9 cellular contexts compared by ENCODE assay signal in genomic region chr4:16082038-16082423, GRCh38. TPM values are rescaled to one million over a fixed set of nuclear protein-coding genes. Genes with fewer than 3 reads are reported as not detected.
DNase-seq lines count a peak whose midpoint lies in the region; ATAC-seq, FAIRE-seq and TF ChIP-seq lines count a peak whose summit lies in the region.
"Had no signal": no experiment of that assay in that cellular context is flagged by ENCODE, and none has a peak within 500 bp of the region (broad histone marks: within the 10 kb centered on the region; RNA-seq: fewer than 3 reads in every experiment).

No MANE protein-coding gene starts in this region.

- H3K27me3 ChIP-seq in GM12878 (replicated peaks in 1 of 2; ENCODE audit: control insufficient read depth in 2 of 2, insufficient read depth in 2 of 2, low read length in 1 of 2) (peaks cover 14 to 16% of the 10 kb centered on the region in 2 experiments), suprapubic skin (peaks cover 73% of the 10 kb centered on the region)

- H3K36me3 ChIP-seq in GM12878 (ENCODE audit: control insufficient read depth in 2 of 2, insufficient read depth in 2 of 2, low read length in 1 of 2), result no peaks in the 10 kb centered on the region
- H3K36me3 ChIP-seq in mesodermal cell (ENCODE audit: control insufficient read depth, insufficient read depth, low read length), result no peaks in the 10 kb centered on the region
- H3K36me3 ChIP-seq in suprapubic skin, result no peaks in the 10 kb centered on the region

- no TSS peak for BruUV-seq in GM12878 (replicated peaks; lab: Mats Ljungman, UMichigan)

- H3K27me3 Mint-ChIP-seq in T-helper 2 cell treated with Interferon-gamma antibody and Interleukin-4, amounts not matched to agents 5 μg/mL and 100 μg/mL, for 36 hours (ENCODE audit: low read depth), result peaks cover 64% of the 10 kb centered on the region

- intact Hi-C loops in GM12878 (cut with micrococcal nuclease; ENCODE audit: unreplicated experiment), result no loop called here

- H2AFZ ChIP-seq in GM12878 (ENCODE audit: control insufficient read depth, low read depth, low read length), result no peak overlapping the region

- DNase-seq in T-helper 2 cell treated with Interferon-gamma antibody and Interleukin-4, amounts not matched to agents 5 μg/mL and 100 μg/mL, for 36 hours (ENCODE audit: low spot score), result no peak
- DNase-seq in T-helper 2 cell (no peak), GM12878 (ENCODE audit: low read depth, low spot score) (no peak), suprapubic skin (ENCODE audit: low spot score in 2 of 2) (no peak), foreskin fibroblast (no peak), ecto neural progenitor cell (ENCODE audit: low spot score) (no peak)

- CTCF ChIA-PET in GM12878 (lab: Yijun Ruan, JAX), result no interaction called here

- SMC1A ChIA-PET in GM12878 (lab: Charles Lee; ENCODE audit: uncharacterized antibody, unreplicated experiment), result no interaction called here

- ATAC-seq in GM12878 (no peak), GM18502 (IDR thresholded peaks at IDR 0.05; ENCODE audit: poor library complexity, unreplicated experiment) (no peak)

- in situ Hi-C loops in GM12878 (cut with MboI), result no loop called here

- no peak overlapping the region for H3K27ac Mint-ChIP-seq in T-helper 2 cell treated with Interferon-gamma antibody and Interleukin-4, amounts not matched to agents 5 μg/mL and 100 μg/mL, for 36 hours

- H3K4me3 Mint-ChIP-seq in T-helper 2 cell treated with Interferon-gamma antibody and Interleukin-4, amounts not matched to agents 5 μg/mL and 100 μg/mL, for 36 hours, result peak overlapping the region; percentile 5

- POLR2A ChIA-PET in GM12878 (lab: Charles Lee), result no interaction called here

- FAIRE-seq in GM12878 (lab: Jason Lieb, UNC), result no peak

- TF ChIP-seq POLR2A in GM12878 (IDR thresholded peaks at IDR 0.05; ENCODE audit: low read depth, low read length) (no peak), suprapubic skin (IDR thresholded peaks at IDR 0.05) (no peak)

- H3K4me2 ChIP-seq in GM12878 (ENCODE audit: control insufficient read depth, insufficient read depth), result no peak overlapping the region

- H3K9me3 Mint-ChIP-seq in T-helper 2 cell treated with Interferon-gamma antibody and Interleukin-4, amounts not matched to agents 5 μg/mL and 100 μg/mL, for 36 hours, result peaks cover 9% of the 10 kb centered on the region

- no peaks in the 10 kb centered on the region for H3K36me3 Mint-ChIP-seq in T-helper 2 cell treated with Interferon-gamma antibody and Interleukin-4, amounts not matched to agents 5 μg/mL and 100 μg/mL, for 36 hours (ENCODE audit: low read depth)

- H3K4me3 ChIP-seq in GM12878, result no peak overlapping the region
- H3K4me3 ChIP-seq in mesodermal cell (ENCODE audit: extremely low read depth, insufficient read depth, low read length, poor library complexity, severe bottlenecking), result peak overlapping the region; percentile 56
- peak overlapping the region; percentile 53 for H3K4me3 ChIP-seq in suprapubic skin
- H3K4me3 ChIP-seq in foreskin fibroblast (ENCODE audit: low read depth in 1 of 2, low read length in 2 of 2), result no peak overlapping the region

- TF ChIP-seq CTCF in GM12878 (IDR thresholded peaks at IDR 0.05 in 2 of 3, conservative IDR thresholded peaks at IDR 0.05 in 1 of 3; ENCODE audit: control insufficient read depth in 2 of 3, extremely low read depth in 1 of 3, insufficient read depth in 1 of 3, low read depth in 3 of 3, low read length in 3 of 3) (no peak), suprapubic skin (IDR thresholded peaks at IDR 0.05) (no peak), foreskin fibroblast (IDR thresholded peaks at IDR 0.05; ENCODE audit: low read depth, low read length) (no peak)

- 18% methylated on average over 17 of the region's 17 CpGs for whole genome bisulfite sequencing in GM12878 (ENCODE audit: insufficient coverage, insufficient replicate concordance, low lambda C conversion rate, missing lambda C conversion rate)
- WGBS in mesodermal cell (ENCODE audit: insufficient coverage in 2 of 2), 2 experiments, result 11 to 13% methylated on average over 13 to 16 of the region's 17 CpGs
- 11% methylated on average over 17 of the region's 17 CpGs for WGBS in suprapubic skin

- H4K20me1 ChIP-seq in GM12878 (ENCODE audit: control insufficient read depth, insufficient read depth), result no peaks in the 10 kb centered on the region

- TF ChIP-seq EP300 in GM12878 (IDR thresholded peaks at IDR 0.05; ENCODE audit: borderline replicate concordance in 1 of 2, control insufficient read depth in 1 of 2, low read depth in 2 of 2, low read length in 2 of 2) (no peak), suprapubic skin (IDR thresholded peaks at IDR 0.05) (no peak)

- no peak for TF ChIP-seq RAD21 in GM12878 (IDR thresholded peaks at IDR 0.05; ENCODE audit: insufficient read depth, low read depth, low read length)

- no peaks in the 10 kb centered on the region for H3K79me2 ChIP-seq in GM12878 (ENCODE audit: control insufficient read depth, insufficient read depth, low read length)

- H3K27ac ChIP-seq in GM12878 (ENCODE audit: control insufficient read depth, insufficient read depth) (no peak overlapping the region), mesodermal cell (ENCODE audit: low read depth, low read length, severe bottlenecking) (no peak overlapping the region), suprapubic skin (no peak overlapping the region)

- H3K9me3 ChIP-seq in GM12878 (replicated peaks; ENCODE audit: control insufficient read depth, insufficient read depth, low read length) (peaks cover 6% of the 10 kb centered on the region; the same call in 2 of the 3 replicates), mesodermal cell (ENCODE audit: control insufficient read depth, low read length) (no peaks in the 10 kb centered on the region), suprapubic skin (no peaks in the 10 kb centered on the region)

- RAD21 ChIA-PET in GM12878 (lab: Charles Lee; ENCODE audit: unreplicated experiment), result no interaction called here

- no peak overlapping the region for H3K9ac ChIP-seq in GM12878 (ENCODE audit: control insufficient read depth, insufficient read depth, low read length)

- H3K4me1 Mint-ChIP-seq in T-helper 2 cell treated with Interferon-gamma antibody and Interleukin-4, amounts not matched to agents 5 μg/mL and 100 μg/mL, for 36 hours (ENCODE audit: low read depth), result peaks cover 11% of the 10 kb centered on the region

- H3K4me1 ChIP-seq in GM12878 (ENCODE audit: control insufficient read depth, insufficient read depth, low read length), result peaks cover 3% of the 10 kb centered on the region; the same call in 1 of the 2 replicates
- H3K4me1 ChIP-seq in mesodermal cell (ENCODE audit: control insufficient read depth, insufficient read depth, low read length, poor library complexity, severe bottlenecking), result peaks cover 21% of the 10 kb centered on the region
- peaks cover 24% of the 10 kb centered on the region for H3K4me1 ChIP-seq in suprapubic skin

TF ChIP-seq in GM12878, 131 proteins besides CTCF, POLR2A, EP300 and RAD21:
- TF ChIP-seq JUNB (IDR thresholded peaks at IDR 0.05), result no peak
- no peak for TF ChIP-seq PAX5 (IDR thresholded peaks at IDR 0.05; ENCODE audit: borderline replicate concordance, low read depth, low read length)
- no peak for TF ChIP-seq KAT2A (conservative IDR thresholded peaks at IDR 0.05; ENCODE audit: control insufficient read depth, low read depth, low read length)
- TF ChIP-seq RB1 (IDR thresholded peaks at IDR 0.05; ENCODE audit: borderline replicate concordance), result no peak
- TF ChIP-seq EZH2 (IDR thresholded peaks at IDR 0.05; ENCODE audit: borderline replicate concordance, control insufficient read depth, low read depth, low read length), result no peak
- TF ChIP-seq SUZ12 (IDR thresholded peaks at IDR 0.05; ENCODE audit: unreplicated experiment), result peak; percentile 28
- TF ChIP-seq MLLT1 (IDR thresholded peaks at IDR 0.05), result no peak

RNA-seq across cellular contexts. Expression of gene PROM1, which starts 1.8 kb away (rescaled TPM):
- total RNA-seq in GM12878 (2013; cell fraction: nucleolus; rRNA removed), result 0.56 and 0.71 TPM in 2 replicates
- total RNA-seq in GM12878 (2014; rRNA removed), result not detected in 2 replicates
- not detected in 2 replicates for total RNA-seq in GM12878 (2014; rRNA removed; fragmentation: Illumina TruSeq; extraction: Trizol)
- total RNA-seq in GM12878 (2021), result 0.08 TPM in 1 of 2 replicates, not detected in the other
- polyA plus RNA-seq in GM12878 (2011; ENCODE audit: low read depth), result not detected
- polyA plus RNA-seq in GM12878 (2011; rRNA removed), result 0.12 TPM in 1 of 2 replicates, not detected in the other
- polyA plus RNA-seq in GM12878 (2011; cell fraction: cytosol; rRNA removed), result not detected in 2 replicates
- polyA plus RNA-seq in GM12878 (2011; cell fraction: nucleus; rRNA removed), result 0.31 TPM in 1 of 2 replicates, not detected in the other
- polyA plus RNA-seq in GM12878 (2012), result not detected in 2 replicates
- polyA plus RNA-seq in GM12878 (2014; fragmentation: Illumina TruSeq; extraction: Trizol), result not detected in 2 replicates
- under 1 TPM in 1 of 2 experiments, not detected in 1; 0.31 TPM for polyA plus RNA-seq in GM12878 (2014; fragmentation: Nextera tagmentation; extraction: Ambion mirVana)
- 0.18 TPM in 1 of 2 replicates, not detected in the other for polyA plus RNA-seq in GM12878 (2014; rRNA removed)
- polyA plus RNA-seq in GM12878 (2016; fragmentation: Nextera tagmentation; extraction: Ambion mirVana), result not detected
- polyA minus RNA-seq in GM12878 (2011; rRNA and poly(A)+ RNA removed), result not detected in 2 replicates
- not detected in 2 replicates for polyA minus RNA-seq in GM12878 (2011; cell fraction: cytosol; rRNA and poly(A)+ RNA removed)
- not detected in 2 replicates for polyA minus RNA-seq in GM12878 (2011; cell fraction: nucleus; rRNA and poly(A)+ RNA removed)
- polyA plus RNA-seq in mesodermal cell (2013, experiment 1 of 2), result 14.7 TPM
- 18.0 TPM for polyA plus RNA-seq in mesodermal cell (2013, experiment 2 of 2)
- 1 to 10 TPM; 3.4 to 9.0 (median 5.0) TPM for total RNA-seq in suprapubic skin
- total RNA-seq: lung microvascular endothelial cell had no signal

Comparison
In these comparisons a context has a peak if more than half of its experiments do, and no peak if none do; other contexts are left out.
1. H3K4me3 ChIP-seq: peak in mesodermal cell (single experiment) and suprapubic skin (single experiment); none in GM12878 (single experiment) and foreskin fibroblast (0 of 2).